In genomic region chr18:58402247-58402646, GRCh38 we compare ENCODE assay signal across 1 cellular context.
TF ChIP-seq lines count a peak whose summit lies in the region.

No MANE protein-coding gene starts in this region.

TF ChIP-seq in WTC11, 78 proteins besides CTCF, POLR2A, EP300 and RAD21 (continued from another document):
- TF ChIP-seq AR (CRISPR knock-in tag; IDR thresholded peaks at IDR 0.05), result no peak
